Comparison of ENCODE assay signal across 31 cellular contexts in the genomic region with DNA sequence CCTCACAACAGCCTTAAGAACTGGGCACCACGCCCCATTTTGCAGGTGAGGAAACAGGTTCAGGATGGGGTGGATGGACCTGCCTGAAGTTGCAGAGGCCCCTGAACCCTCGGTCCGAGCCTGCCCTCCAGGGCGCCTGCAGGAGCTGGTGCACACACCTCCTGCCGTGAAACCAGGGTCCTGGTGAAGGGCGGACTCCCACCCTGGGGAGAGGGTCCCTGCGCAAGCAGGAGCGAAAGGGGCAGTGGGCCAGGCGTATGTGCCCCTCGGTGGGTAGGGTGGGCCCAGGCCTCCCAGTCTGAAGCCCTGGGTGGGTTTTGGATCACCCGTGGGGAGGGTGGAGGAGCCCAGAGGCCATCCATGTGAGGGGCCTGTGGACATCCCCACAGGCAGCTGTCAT. TPM values are rescaled to one million over a fixed set of nuclear protein-coding genes. Genes with fewer than 3 reads are reported as not detected.
"Had no signal": no experiment of that assay in that cellular context is flagged by ENCODE, and none has a peak within 500 bp of the region (broad histone marks: within the 10 kb centered on the region; RNA-seq: fewer than 3 reads in every experiment).

No MANE protein-coding gene starts in this region.

- H3K36me3 Mint-ChIP-seq: stimulated activated effector memory CD8-positive, alpha-beta T cell treated with anti-CD3 and anti-CD28 coated beads, Interleukin-12 subunit alpha, Interleukin-12 subunit beta, amount 100 ng/mL, for 72 hours had no signal

- H3K27ac ChIP-seq: epithelial cell of prostate, esophagus muscularis mucosa, foreskin keratinocyte, gastroesophageal sphincter, heart left ventricle, hepatocyte, lower lobe of right lung, ovary, psoas muscle, sigmoid colon, suprapubic skin, thyroid gland, vagina had no signal

- H3K9me3 Mint-ChIP-seq: endodermal cell; naive thymus-derived CD8-positive, alpha-beta T cell; nephron progenitor cell; stimulated activated naive CD8-positive, alpha-beta T cell treated with anti-CD3 and anti-CD28 coated beads, Interleukin-15, Interleukin-2, amounts not matched to agents 100 ng/mL and 50 ng/mL, for 24 hours had no signal

- H3K4me3 Mint-ChIP-seq: endodermal cell; naive thymus-derived CD8-positive, alpha-beta T cell; nephron progenitor cell; stimulated activated effector memory CD8-positive, alpha-beta T cell treated with anti-CD3 and anti-CD28 coated beads, Interleukin-12 subunit alpha, Interleukin-12 subunit beta, amount 100 ng/mL, for 72 hours; stimulated activated naive CD8-positive, alpha-beta T cell treated with anti-CD3 and anti-CD28 coated beads, Interleukin-15, Interleukin-2, amounts not matched to agents 100 ng/mL and 50 ng/mL, for 24 hours had no signal

- H3K79me2 ChIP-seq: hepatocyte had no signal

- H3K4me1 ChIP-seq: esophagus muscularis mucosa, foreskin keratinocyte, gastroesophageal sphincter, heart left ventricle, lower lobe of right lung, psoas muscle, sigmoid colon, suprapubic skin, thyroid gland, vagina had no signal

- H3K4me1 Mint-ChIP-seq: stimulated activated effector memory CD8-positive, alpha-beta T cell treated with anti-CD3 and anti-CD28 coated beads, Interleukin-12 subunit alpha, Interleukin-12 subunit beta, amount 100 ng/mL, for 72 hours had no signal

- ATAC-seq: foreskin keratinocyte; gastroesophageal sphincter; heart left ventricle; left colon; left ventricle myocardium superior; naive thymus-derived CD8-positive, alpha-beta T cell; psoas muscle; right cardiac atrium; stimulated activated effector memory CD8-positive, alpha-beta T cell treated with anti-CD3 and anti-CD28 coated beads, Interleukin-12 subunit alpha, Interleukin-12 subunit beta, amount 100 ng/mL, for 72 hours had no signal

- H3K36me3 ChIP-seq: esophagus muscularis mucosa, gastroesophageal sphincter, heart left ventricle, lower lobe of right lung, ovary, sigmoid colon, suprapubic skin, thyroid gland, vagina had no signal

- H3K9me3 ChIP-seq: esophagus muscularis mucosa, gastroesophageal sphincter, heart left ventricle, lower lobe of right lung, ovary, psoas muscle, sigmoid colon, suprapubic skin, thyroid gland, vagina had no signal

- H3K4me3 ChIP-seq: esophagus muscularis mucosa, gastroesophageal sphincter, heart left ventricle, hepatocyte, lower lobe of right lung, ovary, psoas muscle, sigmoid colon, suprapubic skin, thyroid gland, vagina had no signal

- H2AFZ ChIP-seq: hepatocyte had no signal

- H3K27ac Mint-ChIP-seq: endodermal cell; naive thymus-derived CD8-positive, alpha-beta T cell; nephron progenitor cell; stimulated activated effector memory CD8-positive, alpha-beta T cell treated with anti-CD3 and anti-CD28 coated beads, Interleukin-12 subunit alpha, Interleukin-12 subunit beta, amount 100 ng/mL, for 72 hours; stimulated activated naive CD8-positive, alpha-beta T cell treated with anti-CD3 and anti-CD28 coated beads, Interleukin-15, Interleukin-2, amounts not matched to agents 100 ng/mL and 50 ng/mL, for 24 hours had no signal

- H3K4me2 ChIP-seq: hepatocyte had no signal

- FAIRE-seq: colon had no signal

- H3K27me3 ChIP-seq: ovary, thyroid gland, vagina had no signal

- DNase-seq: effector CD8-positive, alpha-beta T cell; endodermal cell; foreskin keratinocyte; heart left ventricle; left colon; left ventricle myocardium superior; lower lobe of right lung; naive thymus-derived CD8-positive, alpha-beta T cell; nephron progenitor cell; occipital lobe; ovary; psoas muscle; sigmoid colon; stimulated activated CD4-positive, alpha-beta T cell treated with anti-CD3 and anti-CD28 coated beads, Interleukin-2, amount 100 ng/mL, for 24 hours; stimulated activated CD4-positive, alpha-beta T cell treated with anti-CD3 and anti-CD28 coated beads, Interleukin-4, amount 100 ng/mL, for 24 hours; thyroid gland; trophoblast cell had no signal

RNA-seq across cellular contexts. Expression of a gene that starts 37.9 kb away (rescaled TPM):
- total RNA-seq: fibroblast of lung, foreskin keratinocyte, myocyte had no signal
- polyA plus RNA-seq: fibroblast of lung, foreskin keratinocyte, hepatocyte had no signal

RNA-seq across cellular contexts. Expression of a gene that starts 50.9 kb away (rescaled TPM):
- total RNA-seq: esophagus muscularis mucosa; fibroblast of lung; left colon; naive thymus-derived CD8-positive, alpha-beta T cell; sigmoid colon; skeletal muscle tissue; suprapubic skin; ureter; vagina had no signal
- polyA plus RNA-seq: fibroblast of lung; heart left ventricle; naive thymus-derived CD8-positive, alpha-beta T cell had no signal
